Comparison of ENCODE assay signal across 11 cellular contexts in the genomic region with DNA sequence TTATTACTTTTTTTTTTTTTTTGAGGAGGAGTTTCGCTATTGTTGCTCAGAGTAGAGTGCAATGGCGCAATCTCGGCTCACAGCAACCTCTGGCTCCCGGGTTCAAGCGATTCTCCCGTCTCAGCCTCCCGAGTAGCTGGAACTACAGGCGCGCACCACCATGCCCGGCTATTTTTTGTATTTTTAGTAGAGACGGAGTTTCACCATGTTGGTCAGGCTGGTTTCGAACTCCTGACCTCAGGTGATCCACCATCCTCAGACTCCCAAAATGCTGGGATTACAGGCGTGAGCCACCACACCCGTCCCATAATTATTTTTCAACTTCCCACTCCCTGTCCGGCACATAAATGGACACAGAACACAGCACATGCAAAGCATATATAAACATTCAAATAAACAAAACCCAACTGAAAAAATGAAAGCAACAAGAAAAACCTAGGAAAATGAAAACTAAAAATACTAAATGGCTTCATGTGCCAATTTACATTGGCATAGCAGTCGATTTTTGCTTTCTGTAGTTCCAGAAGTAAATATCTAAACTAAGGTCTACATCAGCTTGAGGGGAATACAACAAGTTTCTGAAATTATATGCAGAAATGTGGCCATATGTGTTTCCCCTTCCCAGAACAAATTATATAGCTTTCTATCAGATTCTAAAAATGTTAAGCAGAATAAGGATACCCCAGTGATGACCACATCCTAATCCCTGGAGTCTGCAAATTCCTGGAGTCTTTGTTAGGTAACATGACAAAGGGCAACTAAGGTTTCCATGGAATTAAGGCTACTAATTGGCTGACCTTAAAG.
A peak's percentile ranks its signal among the peaks of the same experiment; 100 is the strongest.
DNase-seq lines count a peak whose midpoint lies in the region; ATAC-seq and TF ChIP-seq lines count a peak whose summit lies in the region.
"Had no signal": no experiment of that assay in that cellular context is flagged by ENCODE, and none has a peak within 500 bp of the region (broad histone marks: within the 10 kb centered on the region; RNA-seq: fewer than 3 reads in every experiment).

No MANE protein-coding gene starts in this region.

- peak overlapping the region; percentile 57 for H3K4me3 Mint-ChIP-seq in stimulated activated naive CD8-positive, alpha-beta T cell treated with anti-CD3 and anti-CD28 coated beads, Interleukin-15, Interleukin-2, amounts not matched to agents 100 ng/mL and 50 ng/mL, for 24 hours
- H3K4me3 Mint-ChIP-seq in endodermal cell (peak overlapping the region; percentile 39), CD14-positive monocyte (no peak overlapping the region)

- POLR2A ChIA-PET in RWPE1 (lab: Yijun Ruan, JAX; ENCODE audit: low non-redundant PET): interaction anchor here (0.6 kb wide), 1 partner anchor 43 kb away, joined by 3 read pairs; a partner anchor contains a TSS

- peaks cover 5% of the 10 kb centered on the region for H3K4me1 ChIP-seq in endodermal cell (ENCODE audit: control insufficient read depth, insufficient read depth, low read length)
- H3K4me1 ChIP-seq: uterus had no signal

- H3K27ac ChIP-seq in RWPE1 (peak overlapping the region; percentile 75), endodermal cell (ENCODE audit: low read depth, low read length) (no peak overlapping the region)

- intact Hi-C loops in CD14-positive monocyte (cut with micrococcal nuclease): no loop called here

- 94 to 96% methylated on average over 14 to 16 of the region's 16 CpGs for WGBS in endodermal cell (ENCODE audit: insufficient coverage in 1 of 2, insufficient read length in 1 of 2), 2 experiments

- no peak overlapping the region for H3K9ac ChIP-seq in endodermal cell (ENCODE audit: extremely low read depth, low read length, poor library complexity, severe bottlenecking)

- no peak for DNase-seq in stimulated activated naive CD8-positive, alpha-beta T cell treated with anti-CD3 and anti-CD28 coated beads, Interleukin-15, Interleukin-2, amounts not matched to agents 100 U/mL and 50 U/mL, for 24 hours
- no peak for DNase-seq in RWPE1 (ENCODE audit: low spot score)
- DNase-seq in endodermal cell: peak; percentile 40
- no peak for DNase-seq in CD14-positive monocyte (ENCODE audit: low spot score)
- DNase-seq: activated effector memory CD4-positive, alpha-beta T cell treated with anti-CD3 and anti-CD28 coated beads, Interleukin-2, amount 50 U/mL, for 16 hours; NCI-H187; uterus had no signal

- H3K4me1 Mint-ChIP-seq in stimulated activated naive CD8-positive, alpha-beta T cell treated with anti-CD3 and anti-CD28 coated beads, Interleukin-15, Interleukin-2, amounts not matched to agents 100 ng/mL and 50 ng/mL, for 24 hours (ENCODE audit: low read depth): peaks cover 43% of the 10 kb centered on the region
- H3K4me1 Mint-ChIP-seq in endodermal cell (peaks cover 20% of the 10 kb centered on the region), CD14-positive monocyte (peaks cover 31% of the 10 kb centered on the region)

- no peaks in the 10 kb centered on the region for H3K27me3 Mint-ChIP-seq in stimulated activated naive CD8-positive, alpha-beta T cell treated with anti-CD3 and anti-CD28 coated beads, Interleukin-15, Interleukin-2, amounts not matched to agents 100 ng/mL and 50 ng/mL, for 24 hours
- H3K27me3 Mint-ChIP-seq in endodermal cell (ENCODE audit: insufficient read depth) (no peaks in the 10 kb centered on the region), CD14-positive monocyte (ENCODE audit: low read depth in 3 of 3) (no peaks in the 10 kb centered on the region)

- TF ChIP-seq CTCF in RWPE1 (conservative IDR thresholded peaks at IDR 0.05; ENCODE audit: low read depth) (no peak), endodermal cell (conservative IDR thresholded peaks at IDR 0.05) (no peak), CD14-positive monocyte (IDR thresholded peaks at IDR 0.05) (no peak)

- H3K27ac Mint-ChIP-seq in stimulated activated naive CD8-positive, alpha-beta T cell treated with anti-CD3 and anti-CD28 coated beads, Interleukin-15, Interleukin-2, amounts not matched to agents 100 ng/mL and 50 ng/mL, for 24 hours: peak overlapping the region; percentile 68
- H3K27ac Mint-ChIP-seq in endodermal cell (peak overlapping the region; percentile 90), CD14-positive monocyte (peak overlapping the region in 3 of 7 donors; percentile 33 to 74 (median 61))

- no peak for ATAC-seq in stimulated activated naive CD8-positive, alpha-beta T cell treated with anti-CD3 and anti-CD28 coated beads, Interleukin-15, Interleukin-2, amounts not matched to agents 100 U/mL and 50 U/mL, for 24 hours
- ATAC-seq in GM18868 (IDR thresholded peaks at IDR 0.05; ENCODE audit: unreplicated experiment) (no peak), HG02884 (IDR thresholded peaks at IDR 0.05; ENCODE audit: unreplicated experiment) (no peak), HG03460 (IDR thresholded peaks at IDR 0.05; ENCODE audit: unreplicated experiment) (no peak)

- H3K4me3 ChIP-seq in endodermal cell (ENCODE audit: low read length): no peak overlapping the region
- H3K4me3 ChIP-seq: uterus had no signal

- H3K9me3 Mint-ChIP-seq in stimulated activated naive CD8-positive, alpha-beta T cell treated with anti-CD3 and anti-CD28 coated beads, Interleukin-15, Interleukin-2, amounts not matched to agents 100 ng/mL and 50 ng/mL, for 24 hours: no peaks in the 10 kb centered on the region
- no peaks in the 10 kb centered on the region for H3K9me3 Mint-ChIP-seq in endodermal cell
- H3K9me3 Mint-ChIP-seq in CD14-positive monocyte: peaks cover 0 to 3% (median 2%) of the 10 kb centered on the region in 7 donors

- no peaks in the 10 kb centered on the region for H3K27me3 ChIP-seq in endodermal cell (ENCODE audit: control insufficient read depth, insufficient read depth, low read length, poor library complexity, severe bottlenecking)

- peaks cover 16% of the 10 kb centered on the region for H3K36me3 Mint-ChIP-seq in stimulated activated naive CD8-positive, alpha-beta T cell treated with anti-CD3 and anti-CD28 coated beads, Interleukin-15, Interleukin-2, amounts not matched to agents 100 ng/mL and 50 ng/mL, for 24 hours (ENCODE audit: low read depth)
- no peaks in the 10 kb centered on the region for H3K36me3 Mint-ChIP-seq in endodermal cell (ENCODE audit: low read depth)
- no peaks in the 10 kb centered on the region for H3K36me3 Mint-ChIP-seq in CD14-positive monocyte

- no peaks in the 10 kb centered on the region for H3K9me3 ChIP-seq in endodermal cell (ENCODE audit: control insufficient read depth, low read length)
- H3K9me3 ChIP-seq: uterus had no signal

- no peaks in the 10 kb centered on the region for H3K36me3 ChIP-seq in endodermal cell (ENCODE audit: control insufficient read depth, insufficient read depth, low read length)
- H3K36me3 ChIP-seq: uterus had no signal

- CTCF ChIA-PET in RWPE1 (lab: Yijun Ruan, JAX): no interaction called here

Comparison
In these comparisons a context has a peak if more than half of its experiments do, and no peak if none do; other contexts are left out.
1. H3K4me3 Mint-ChIP-seq: peak in stimulated activated naive CD8-positive, alpha-beta T cell treated with anti-CD3 and anti-CD28 coated beads, Interleukin-15, Interleukin-2, amounts not matched to agents 100 ng/mL and 50 ng/mL, for 24 hours (single experiment) and endodermal cell (single experiment); none in CD14-positive monocyte (0 of 2).